In genomic region chr2:183291436-183291835, GRCh38 we compare ENCODE assay signal across 24 cellular contexts.
"Had no signal": no experiment of that assay in that cellular context is flagged by ENCODE, and none has a peak within 500 bp of the region (broad histone marks: within the 10 kb centered on the region; RNA-seq: fewer than 3 reads in every experiment).

No MANE protein-coding gene starts in this region.

- H3K27ac ChIP-seq: esophagus squamous epithelium, lower lobe of right lung, spleen, thyroid gland, WERI-Rb-1 had no signal

- H3K36me3 ChIP-seq: esophagus squamous epithelium, lower lobe of right lung, spleen, thyroid gland, WERI-Rb-1 had no signal

- H3K4me3 Mint-ChIP-seq: mesothelial cell of epicardium, nephron had no signal

- H3K27ac Mint-ChIP-seq: mesothelial cell of epicardium, nephron had no signal

- H3K4me1 Mint-ChIP-seq: nephron had no signal

- H3K27me3 ChIP-seq: esophagus squamous epithelium, spleen, thyroid gland had no signal

- H3K9me3 ChIP-seq: esophagus squamous epithelium, lower lobe of right lung, thyroid gland had no signal

- H3K4me3 ChIP-seq: esophagus squamous epithelium, lower lobe of right lung, spleen, thyroid gland had no signal

- H3K4me1 ChIP-seq: esophagus squamous epithelium, lower lobe of right lung, spleen, thyroid gland had no signal

- DNase-seq: activated CD4-positive, alpha-beta T cell treated with anti-CD3 and anti-CD28 coated beads for 1 hour; activated CD8-positive, alpha-beta memory T cell treated with anti-CD3 and anti-CD28 coated beads for 24 hours; activated CD8-positive, alpha-beta memory T cell treated with anti-CD3 and anti-CD28 coated beads, Interleukin-2, amount 50 U/mL, for 48 hours; activated effector memory CD4-positive, alpha-beta T cell treated with Interleukin-2 at 50 U/mL for 16 hours; activated naive CD4-positive, alpha-beta T cell treated with anti-CD3 and anti-CD28 coated beads, Interleukin-2, amount 50 U/mL, for 16 hours; activated T-cell treated with anti-CD3 and anti-CD28 coated beads, Interleukin-2, amount 50 U/mL, for 48 hours; aorta; cortex of kidney; effector CD4-positive, alpha-beta T cell; esophagus squamous epithelium; foreskin fibroblast; hippocampal formation; islet precursor cell; lower lobe of right lung; occipital lobe; retina; spleen; stimulated activated CD4-positive, alpha-beta T cell treated with anti-CD3 and anti-CD28 coated beads, Interleukin-1b, Interleukin-23, amount 100 ng/mL, for 48 hours; stimulated activated CD8-positive, alpha-beta memory T cell treated with anti-CD3 and anti-CD28 coated beads, Interleukin-4, amount 100 ng/mL, for 48 hours; stimulated activated naive CD4-positive, alpha-beta T cell; thyroid gland had no signal
